ENCODE assay signal across 8 cellular contexts in the genomic region with DNA sequence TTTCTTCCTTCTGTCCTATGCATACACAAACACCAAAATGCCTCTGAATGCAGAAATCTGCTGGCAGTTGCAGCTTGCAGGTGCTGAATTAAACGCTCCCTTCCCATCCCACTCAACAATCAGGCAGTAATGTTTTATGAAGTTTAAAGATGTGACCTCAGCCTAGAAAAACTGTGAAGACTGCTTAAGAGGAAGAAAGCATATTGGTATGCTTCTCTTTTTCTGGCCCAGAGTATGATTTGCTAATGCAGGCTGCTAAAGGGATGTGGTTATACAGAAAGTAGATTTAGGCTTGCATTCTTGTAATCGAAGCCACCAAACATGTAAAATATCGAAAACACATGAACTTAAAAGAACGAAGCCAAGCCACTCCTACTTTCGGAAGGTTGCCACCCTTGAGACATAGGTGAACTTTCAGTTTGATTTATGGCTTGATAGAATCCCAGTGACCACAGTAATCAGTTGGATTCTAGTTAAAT. TPM values are rescaled to one million over a fixed set of nuclear protein-coding genes. Genes with fewer than 3 reads are reported as not detected.
DNase-seq lines count a peak whose midpoint lies in the region; ATAC-seq, FAIRE-seq and TF ChIP-seq lines count a peak whose summit lies in the region.

No MANE protein-coding gene starts in this region.

- WGBS in thymus: 19% methylated on average over 5 of the region's 5 CpGs

- no peak overlapping the region for H3K4me2 ChIP-seq in astrocyte (ENCODE audit: low read length)

- peaks cover 3% of the 10 kb centered on the region for H3K4me1 Mint-ChIP-seq in astrocyte (ENCODE audit: low read depth, unreplicated experiment)
- H3K4me1 Mint-ChIP-seq in nephron progenitor cell: peaks cover 15% of the 10 kb centered on the region

- H3K9me3 ChIP-seq in astrocyte (ENCODE audit: insufficient read depth, low read depth, low read length) (no peaks in the 10 kb centered on the region), thymus (ENCODE audit: control insufficient read depth) (no peaks in the 10 kb centered on the region)

- CTCF ChIA-PET in GM10248 (lab: Yijun Ruan, JAX): interaction anchor here (1.4 to 1.5 kb wide), 3 partner anchors 11 to 41 kb away, joined by 4 to 8 read pairs (median 7); a partner anchor contains a TSS

- TF ChIP-seq CTCF in GM10248 (IDR thresholded peaks at IDR 0.05; ENCODE audit: control extremely low read depth, extremely low read depth, low read depth, missing control alignments) (no peak), astrocyte (IDR thresholded peaks at IDR 0.05; ENCODE audit: insufficient read depth, low read depth, low read length) (no peak), nephron progenitor cell (IDR thresholded peaks at IDR 0.05) (no peak)

- no peaks in the 10 kb centered on the region for H3K36me3 Mint-ChIP-seq in astrocyte (ENCODE audit: low read depth, unreplicated experiment)
- no peaks in the 10 kb centered on the region for H3K36me3 Mint-ChIP-seq in nephron progenitor cell (ENCODE audit: low read depth)

- peaks cover 13% of the 10 kb centered on the region for H4K20me1 ChIP-seq in astrocyte (ENCODE audit: insufficient read depth, low read length)

- H3K4me3 ChIP-seq in astrocyte (ENCODE audit: insufficient read depth, low read depth, low read length): no peak overlapping the region
- no peak overlapping the region for H3K4me3 ChIP-seq in thymus (ENCODE audit: low read length)

- H3K4me3 Mint-ChIP-seq in astrocyte (ENCODE audit: unreplicated experiment) (no peak overlapping the region), nephron progenitor cell (no peak overlapping the region)

- H3K79me2 ChIP-seq in astrocyte (ENCODE audit: insufficient read depth, low read length): peaks cover 7% of the 10 kb centered on the region

- H3K27ac ChIP-seq in astrocyte (ENCODE audit: low read depth, low read length) (no peak overlapping the region), thymus (ENCODE audit: low read depth) (peak overlapping the region; percentile 42)

- DNase-seq in GM10248 (ENCODE audit: extremely low spot score) (peak; percentile 64), astrocyte (ENCODE audit: low read depth) (peak; percentile 46), cerebellar cortex (ENCODE audit: low spot score) (no peak), HTR-8/SVneo (ENCODE audit: insufficient read length, low spot score) (no peak), nephron progenitor cell (no peak)

- H3K9me3 Mint-ChIP-seq in astrocyte (ENCODE audit: unreplicated experiment): peaks cover 4% of the 10 kb centered on the region
- H3K9me3 Mint-ChIP-seq in nephron progenitor cell: no peaks in the 10 kb centered on the region

- H3K4me1 ChIP-seq in astrocyte (ENCODE audit: insufficient read depth, low read length) (no peaks in the 10 kb centered on the region), thymus (ENCODE audit: control insufficient read depth, insufficient read depth, low read length) (no peaks in the 10 kb centered on the region)

- H3K9ac ChIP-seq in astrocyte (ENCODE audit: low read length): no peak overlapping the region

- POLR2A ChIA-PET in GM10248 (lab: Yijun Ruan, JAX): no interaction called here

- no peak overlapping the region for H2AFZ ChIP-seq in astrocyte (ENCODE audit: low read depth, low read length)

- H3K27me3 Mint-ChIP-seq in astrocyte (ENCODE audit: low read depth, unreplicated experiment) (no peaks in the 10 kb centered on the region), nephron progenitor cell (ENCODE audit: low read depth, poor library complexity) (peaks cover 3% of the 10 kb centered on the region)

- no peak for FAIRE-seq in astrocyte (lab: Jason Lieb, UNC)
- FAIRE-seq in HTR-8/SVneo (lab: Jason Lieb, UNC): no peak

- peak; percentile 84 for ATAC-seq in GM21360 (IDR thresholded peaks at IDR 0.05; ENCODE audit: unreplicated experiment)
- peak; percentile 97 for ATAC-seq in HG03520 (IDR thresholded peaks at IDR 0.05; ENCODE audit: unreplicated experiment)

- H3K27me3 ChIP-seq in astrocyte (ENCODE audit: insufficient read depth, low read length) (no peaks in the 10 kb centered on the region), thymus (ENCODE audit: control insufficient read depth, insufficient read depth) (no peaks in the 10 kb centered on the region)

- H3K36me3 ChIP-seq in astrocyte (ENCODE audit: insufficient read depth, low read length): no peaks in the 10 kb centered on the region
- no peaks in the 10 kb centered on the region for H3K36me3 ChIP-seq in thymus (ENCODE audit: control insufficient read depth, insufficient read depth)

- H3K27ac Mint-ChIP-seq in astrocyte (ENCODE audit: unreplicated experiment): no peak overlapping the region
- no peak overlapping the region for H3K27ac Mint-ChIP-seq in nephron progenitor cell

RNA-seq across cellular contexts. Expression of a gene that starts 40.8 kb away (rescaled TPM):
- total RNA-seq in astrocyte: 1.7 TPM in 2 replicates
- 23.0 TPM for polyA plus RNA-seq in thymus

Comparison
In these comparisons a context has a peak if more than half of its experiments do, and no peak if none do; other contexts are left out.
1. DNase-seq: peak in GM10248 (single experiment) and astrocyte (single experiment); none in cerebellar cortex (single experiment), HTR-8/SVneo (single experiment) and nephron progenitor cell (single experiment).